ENCODE assay signal across 2 cellular contexts in genomic region chr2:189505412-189505953, GRCh38.
TF ChIP-seq lines count a peak whose summit lies in the region.

No MANE protein-coding gene starts in this region.

TF ChIP-seq in GM23338, 12 proteins besides CTCF, POLR2A, EP300 and RAD21 (continued from another document):
- no peak for TF ChIP-seq REST (IDR thresholded peaks at IDR 0.05; ENCODE audit: unreplicated experiment)
- TF ChIP-seq POLR2AphosphoS5 (IDR thresholded peaks at IDR 0.05; ENCODE audit: low read depth), result no peak
- TF ChIP-seq EZH2 (IDR thresholded peaks at IDR 0.05; ENCODE audit: low read depth, unreplicated experiment), result no peak
- TF ChIP-seq NANOG (IDR thresholded peaks at IDR 0.05; ENCODE audit: borderline replicate concordance), result no peak

TF ChIP-seq in K562, 482 proteins besides CTCF, POLR2A, EP300 and RAD21 (continued from another document):
- peak; percentile 62; the same call in 1 of the 2 replicates for TF ChIP-seq ZNF592 (IDR thresholded peaks at IDR 0.05)
- TF ChIP-seq CTBP1 (IDR thresholded peaks at IDR 0.05; ENCODE audit: borderline replicate concordance), result peak; percentile 27; the same call in 1 of the 2 replicates
- TF ChIP-seq BRD9 (IDR thresholded peaks at IDR 0.05; ENCODE audit: low read depth, partially characterized antibody), result peak; percentile 34
- TF ChIP-seq BRF2 (IDR thresholded peaks at IDR 0.05; ENCODE audit: borderline replicate concordance, insufficient read depth, insufficient read length), result no peak
- 0 out of 2 replicates have a peak, but pooled peaks have one; percentile 27 for TF ChIP-seq GABPA (tag; conservative IDR thresholded peaks at IDR 0.05; ENCODE audit: low read depth)
- TF ChIP-seq SOX6 (IDR thresholded peaks at IDR 0.05), result peak; percentile 89
- TF ChIP-seq ADNP (tag; IDR thresholded peaks at IDR 0.05), result peak; percentile 37; the same call in 1 of the 2 replicates
- no peak for TF ChIP-seq ZC3H8 (IDR thresholded peaks at IDR 0.05)
- TF ChIP-seq SLC30A9 (CRISPR knock-in tag; IDR thresholded peaks at IDR 0.05), result no peak
- TF ChIP-seq ZNF175 (CRISPR knock-in tag; IDR thresholded peaks at IDR 0.05; ENCODE audit: low read depth), result no peak
- peak; percentile 74 for TF ChIP-seq ARID1B (IDR thresholded peaks at IDR 0.05)
- no peak for TF ChIP-seq ARID3A (IDR thresholded peaks at IDR 0.05; ENCODE audit: borderline replicate concordance, low read depth, low read length)
- peak; percentile 14; the same call in 1 of the 2 replicates for TF ChIP-seq DEAF1 (CRISPR knock-in tag; IDR thresholded peaks at IDR 0.05)
- no peak for TF ChIP-seq ZNF347 (CRISPR knock-in tag; IDR thresholded peaks at IDR 0.05; ENCODE audit: low read depth)
- TF ChIP-seq SIX5 (IDR thresholded peaks at IDR 0.05; ENCODE audit: borderline replicate concordance in 1 of 2, insufficient read depth in 1 of 2, low read depth in 1 of 2, low read length in 2 of 2), result no peak
- TF ChIP-seq MEIS2 (IDR thresholded peaks at IDR 0.05; ENCODE audit: partially characterized antibody), result peak; percentile 4
- TF ChIP-seq HIVEP1 (CRISPR knock-in tag; IDR thresholded peaks at IDR 0.05), result no peak
- TF ChIP-seq NFRKB (IDR thresholded peaks at IDR 0.05; ENCODE audit: low read depth), result 0 out of 2 replicates have a peak, but pooled peaks have one; percentile 23
- peak; percentile 43; the same call in 1 of the 2 replicates for TF ChIP-seq NCOA1 (IDR thresholded peaks at IDR 0.05; ENCODE audit: low read depth)
- peak; percentile 50; the same call in 1 of the 2 replicates for TF ChIP-seq ZBTB2 (IDR thresholded peaks at IDR 0.05)
- TF ChIP-seq SNRNP70 (optimal IDR thresholded peaks at IDR 0.05; ENCODE audit: low read depth, low read length), result no peak
- peak in 1 of 2 experiments; percentile 43; a peak in 2 of 4 replicates for TF ChIP-seq KDM1A (IDR thresholded peaks at IDR 0.05)
- no peak for TF ChIP-seq ZNF217 (CRISPR knock-in tag; IDR thresholded peaks at IDR 0.05)
- TF ChIP-seq HDAC1 (IDR thresholded peaks at IDR 0.05), result 0 out of 4 replicates have a peak, but pooled peaks of 1 of the 2 experiments have one; percentile 28
- TF ChIP-seq XRCC3 (IDR thresholded peaks at IDR 0.05), result no peak
- TF ChIP-seq TFAM (CRISPR knock-in tag; conservative IDR thresholded peaks at IDR 0.05), result no peak
TF ChIP-seq in K562: peak in this region for 22.
